Comparison of ENCODE assay signal across 12 cellular contexts in genomic region chr5:76548525-76549229, GRCh38.
A peak's percentile ranks its signal among the peaks of the same experiment; 100 is the strongest.
DNase-seq lines count a peak whose midpoint lies in the region; ATAC-seq and TF ChIP-seq lines count a peak whose summit lies in the region.
"Had no signal": no experiment of that assay in that cellular context is flagged by ENCODE, and none has a peak within 500 bp of the region (broad histone marks: within the 10 kb centered on the region; RNA-seq: fewer than 3 reads in every experiment).

No MANE protein-coding gene starts in this region.

- H3K9me3 ChIP-seq in skeletal muscle tissue (ENCODE audit: control insufficient read depth in 3 of 3, low read length in 3 of 3), result no peaks in the 10 kb centered on the region

- no peak for TF ChIP-seq CTCF in RWPE1 (conservative IDR thresholded peaks at IDR 0.05; ENCODE audit: low read depth)

- no peak overlapping the region for H3K4me3 Mint-ChIP-seq in activated naive CD8-positive, alpha-beta T cell treated with anti-CD3 and anti-CD28 coated beads for 36 hours

- H3K36me3 ChIP-seq in skeletal muscle tissue (ENCODE audit: control insufficient read depth in 3 of 3, insufficient read depth in 3 of 3, low read length in 3 of 3), result no peaks in the 10 kb centered on the region

- H3K4me1 Mint-ChIP-seq in activated naive CD8-positive, alpha-beta T cell treated with anti-CD3 and anti-CD28 coated beads for 36 hours, result peaks cover 48% of the 10 kb centered on the region

- no peaks in the 10 kb centered on the region for H3K9me3 Mint-ChIP-seq in activated naive CD8-positive, alpha-beta T cell treated with anti-CD3 and anti-CD28 coated beads for 36 hours

- H3K36me3 Mint-ChIP-seq in activated naive CD8-positive, alpha-beta T cell treated with anti-CD3 and anti-CD28 coated beads for 36 hours, result peaks cover 7% of the 10 kb centered on the region

- DNase-seq in NCI-H510A treated with DMSO at 0.1 percent for 48 hours (lab: John Stamatoyannopoulos, UW) (peak; percentile 12), NCI-H510A (lab: John Stamatoyannopoulos, UW) (no peak), NCI-H1105 treated with DMSO at 0.1 percent for 48 hours (lab: John Stamatoyannopoulos, UW) (peak; percentile 60), RWPE1 (ENCODE audit: low spot score) (no peak)
- DNase-seq in activated naive CD8-positive, alpha-beta T cell treated with anti-CD3 and anti-CD28 coated beads for 36 hours, result no peak
- no peak for DNase-seq in activated CD4-positive, CD25-positive, alpha-beta regulatory T cell (lab: John Stamatoyannopoulos, UW)
- DNase-seq: GDM1; H7; stimulated activated CD4-positive, alpha-beta T cell treated with anti-CD3 and anti-CD28 coated beads, Interleukin-15, amount 100 ng/mL, for 24 hours; stimulated activated naive CD8-positive, alpha-beta T cell treated with anti-CD3 and anti-CD28 coated beads, Interleukin-15, Interleukin-2, amounts not matched to agents 100 U/mL and 50 U/mL, for 24 hours had no signal

- no peak overlapping the region for H3K9ac ChIP-seq in skeletal muscle tissue (ENCODE audit: low read depth in 1 of 3, low read length in 3 of 3)

- POLR2A ChIA-PET in RWPE1 (lab: Yijun Ruan, JAX; ENCODE audit: low non-redundant PET), result no interaction called here

- H3K27ac ChIP-seq in skeletal muscle tissue (ENCODE audit: low read depth, low read length) (peak overlapping the region; percentile 62), RWPE1 (no peak overlapping the region)

- H3K27ac Mint-ChIP-seq in activated naive CD8-positive, alpha-beta T cell treated with anti-CD3 and anti-CD28 coated beads for 36 hours, result peak overlapping the region; percentile 47

- H3K4me3 ChIP-seq in skeletal muscle tissue (ENCODE audit: low read length in 3 of 3), result no peak overlapping the region

- CTCF ChIA-PET in RWPE1 (lab: Yijun Ruan, JAX), result no interaction called here

- no peaks in the 10 kb centered on the region for H3K4me1 ChIP-seq in skeletal muscle tissue (ENCODE audit: control insufficient read depth in 3 of 3, insufficient read depth in 3 of 3, low read length in 3 of 3)

- H3K27me3 ChIP-seq in skeletal muscle tissue (ENCODE audit: control insufficient read depth in 3 of 3, insufficient read depth in 3 of 3, low read length in 3 of 3), result no peaks in the 10 kb centered on the region

- ATAC-seq in HG02763 (IDR thresholded peaks at IDR 0.05; ENCODE audit: unreplicated experiment), result no peak
- ATAC-seq: stimulated activated naive CD8-positive, alpha-beta T cell treated with anti-CD3 and anti-CD28 coated beads, Interleukin-15, Interleukin-2, amounts not matched to agents 100 U/mL and 50 U/mL, for 24 hours had no signal

- no peaks in the 10 kb centered on the region for H3K27me3 Mint-ChIP-seq in activated naive CD8-positive, alpha-beta T cell treated with anti-CD3 and anti-CD28 coated beads for 36 hours

Comparison
In these comparisons a context has a peak if more than half of its experiments do, and no peak if none do; other contexts are left out.
1. DNase-seq: peak in NCI-H510A treated with DMSO at 0.1 percent for 48 hours (single experiment) and NCI-H1105 treated with DMSO at 0.1 percent for 48 hours (single experiment); none in NCI-H510A (single experiment), activated naive CD8-positive, alpha-beta T cell treated with anti-CD3 and anti-CD28 coated beads for 36 hours (single experiment), RWPE1 (single experiment) and activated CD4-positive, CD25-positive, alpha-beta regulatory T cell (0 of 4).